Comparison of ENCODE assay signal across 8 cellular contexts in the genomic region with DNA sequence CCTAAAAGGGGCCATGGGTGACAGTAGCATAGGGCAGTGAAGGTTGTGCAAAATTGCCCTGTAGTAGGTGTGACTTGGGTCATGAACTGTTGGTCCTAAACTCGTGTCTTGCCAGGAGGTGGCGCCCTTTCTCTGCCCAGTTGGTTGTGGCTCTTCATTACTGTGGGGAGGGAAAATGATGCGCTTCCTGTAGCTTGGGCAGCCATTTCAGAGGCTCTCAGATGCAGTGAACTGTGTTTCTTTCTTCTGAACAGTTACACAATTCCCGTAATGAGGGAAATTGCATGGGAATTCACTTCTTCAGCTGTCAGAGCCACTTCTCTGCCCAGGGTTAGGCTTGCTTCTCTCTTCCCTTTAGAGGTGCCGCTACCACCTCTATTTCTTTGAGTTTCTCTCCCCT.
DNase-seq lines count a peak whose midpoint lies in the region; ATAC-seq and TF ChIP-seq lines count a peak whose summit lies in the region.

No MANE protein-coding gene starts in this region.

- no peaks in the 10 kb centered on the region for H3K4me1 ChIP-seq in neuron (ENCODE audit: insufficient read depth, low read length)

- H3K27ac ChIP-seq in SK-N-MC, result no peak overlapping the region

- H3K9me3 ChIP-seq in SK-N-MC (ENCODE audit: low read depth, low read length) (no peaks in the 10 kb centered on the region), neuron (ENCODE audit: low read length) (no peaks in the 10 kb centered on the region)

- no peaks in the 10 kb centered on the region for H3K36me3 ChIP-seq in SK-N-MC (ENCODE audit: insufficient read depth, low read length)
- H3K36me3 ChIP-seq in neuron (ENCODE audit: insufficient read depth, low read length), result no peaks in the 10 kb centered on the region

- no peaks in the 10 kb centered on the region for H3K27me3 ChIP-seq in neuron (ENCODE audit: insufficient read depth, low read length)

- H2AFZ ChIP-seq in neuron (ENCODE audit: low read depth, low read length), result peak overlapping the region; percentile 14

- DNase-seq in AG08395 (ENCODE audit: low spot score) (peak; percentile 31), NCI-H1105 (lab: John Stamatoyannopoulos, UW) (peak; percentile 59), SK-N-MC (ENCODE audit: low read depth, low spot score) (peak; percentile 18), epithelial cell of proximal tubule (ENCODE audit: low read depth) (no peak)

- TF ChIP-seq CTCF in GM12875 (IDR thresholded peaks at IDR 0.05; ENCODE audit: borderline replicate concordance, insufficient read depth, low read depth, low read length) (peak; percentile 78), epithelial cell of proximal tubule (conservative IDR thresholded peaks at IDR 0.05; ENCODE audit: low read depth, low read length) (peak; percentile 82)

- peak; percentile 64 for ATAC-seq in HG02610 (IDR thresholded peaks at IDR 0.05; ENCODE audit: unreplicated experiment)
- ATAC-seq in GM21717 (IDR thresholded peaks at IDR 0.05; ENCODE audit: unreplicated experiment), result no peak

- H3K4me3 ChIP-seq in GM12875 (ENCODE audit: low read depth, low read length) (no peak overlapping the region), SK-N-MC (no peak overlapping the region), epithelial cell of proximal tubule (ENCODE audit: low read depth, low read length) (no peak overlapping the region), neuron (ENCODE audit: low read length) (no peak overlapping the region)

- no peak overlapping the region for H3K9ac ChIP-seq in SK-N-MC (ENCODE audit: insufficient read length)
